Comparison of ENCODE assay signal across 8 cellular contexts in genomic region chr17:28811594-28812135, GRCh38. TPM values are rescaled to one million over a fixed set of nuclear protein-coding genes. Genes with fewer than 3 reads are reported as not detected.
DNase-seq lines count a peak whose midpoint lies in the region; ATAC-seq lines count a peak whose summit lies in the region.

No MANE protein-coding gene starts in this region.

- DNase-seq in CD8-positive, alpha-beta memory T cell: no peak
- DNase-seq in H7 (no peak), RPMI8226 (peak; percentile 37), COR-L47 (lab: John Stamatoyannopoulos, UW) (no peak)
- DNase-seq in effector memory CD8-positive, alpha-beta T cell: no peak
- no peak for DNase-seq in activated CD4-positive, CD25-positive, alpha-beta regulatory T cell (lab: John Stamatoyannopoulos, UW)

- CTCF ChIA-PET in CD8-positive, alpha-beta memory T cell (lab: Charles Lee): interaction anchor here (0.6 to 2.0 kb wide), 6 partner anchors 12 to 138 kb away, joined by 3 to 10 read pairs (median 3); no protein-coding TSS in a partner anchor

- POLR2A ChIA-PET in CD8-positive, alpha-beta memory T cell (lab: Charles Lee): interaction anchor here (0.6 kb wide), 2 partner anchors 9 to 12 kb away, joined by 3 to 4 read pairs; no protein-coding TSS in a partner anchor

- peak overlapping the region; percentile 99 for H3K4me3 ChIP-seq in CD8-positive, alpha-beta memory T cell (ENCODE audit: low read length)
- H3K4me3 ChIP-seq in H7 (ENCODE audit: insufficient read depth, low read depth, low read length): peak overlapping the region; percentile 80
- H3K4me3 ChIP-seq in muscle layer of colon (ENCODE audit: low read depth in 1 of 2, low read length in 2 of 2): peak overlapping the region; percentile 68 to 84

- H3K9me3 Mint-ChIP-seq in CD8-positive, alpha-beta memory T cell: no peaks in the 10 kb centered on the region
- no peaks in the 10 kb centered on the region for H3K9me3 Mint-ChIP-seq in effector memory CD8-positive, alpha-beta T cell

- peak overlapping the region; percentile 90 for H3K27ac ChIP-seq in CD8-positive, alpha-beta memory T cell (ENCODE audit: low read depth, low read length)
- peak overlapping the region; percentile 83 for H3K27ac ChIP-seq in muscle layer of colon (ENCODE audit: low read depth, low read length)

- H3K9me3 ChIP-seq in CD8-positive, alpha-beta memory T cell (ENCODE audit: low read length): no peaks in the 10 kb centered on the region
- no peaks in the 10 kb centered on the region for H3K9me3 ChIP-seq in muscle layer of colon (ENCODE audit: low read length)

- H3K4me1 Mint-ChIP-seq in CD8-positive, alpha-beta memory T cell: peaks cover 19 to 48% (median 34%) of the 10 kb centered on the region in 3 donors
- peaks cover 2 to 17% of the 10 kb centered on the region in 2 donors for H3K4me1 Mint-ChIP-seq in effector memory CD8-positive, alpha-beta T cell (ENCODE audit: low read depth in 2 of 2)

- no peak for ATAC-seq in effector memory CD8-positive, alpha-beta T cell (replicated peaks)
- no peak for ATAC-seq in HG02798 (IDR thresholded peaks at IDR 0.05; ENCODE audit: poor library complexity, unreplicated experiment)

- H3K27me3 Mint-ChIP-seq in CD8-positive, alpha-beta memory T cell: no peaks in the 10 kb centered on the region
- H3K27me3 Mint-ChIP-seq in effector memory CD8-positive, alpha-beta T cell: no peaks in the 10 kb centered on the region

- H3K36me3 ChIP-seq in CD8-positive, alpha-beta memory T cell (ENCODE audit: insufficient read depth, low read length): no peaks in the 10 kb centered on the region
- no peaks in the 10 kb centered on the region for H3K36me3 ChIP-seq in H7 (replicated peaks; ENCODE audit: control insufficient read depth, insufficient read depth, low read length)
- H3K36me3 ChIP-seq in muscle layer of colon (ENCODE audit: insufficient read depth, low read length): no peaks in the 10 kb centered on the region

- peaks cover 0 to 22% (median 0%) of the 10 kb centered on the region in 3 donors for H3K36me3 Mint-ChIP-seq in CD8-positive, alpha-beta memory T cell
- H3K36me3 Mint-ChIP-seq in effector memory CD8-positive, alpha-beta T cell (ENCODE audit: insufficient read depth): peaks cover 10% of the 10 kb centered on the region

- peak overlapping the region; percentile 87 to 98 (median 93) for H3K4me3 Mint-ChIP-seq in CD8-positive, alpha-beta memory T cell
- H3K4me3 Mint-ChIP-seq in effector memory CD8-positive, alpha-beta T cell: peak overlapping the region; percentile 85 to 93

- peak overlapping the region; percentile 31 for H3K9ac ChIP-seq in muscle layer of colon (ENCODE audit: low read length)

- no peaks in the 10 kb centered on the region for H3K27me3 ChIP-seq in CD8-positive, alpha-beta memory T cell (ENCODE audit: insufficient read depth, low read length, poor library complexity, severe bottlenecking)
- no peaks in the 10 kb centered on the region for H3K27me3 ChIP-seq in H7 (ENCODE audit: control insufficient read depth, insufficient read depth, low read length)
- H3K27me3 ChIP-seq in muscle layer of colon (ENCODE audit: control insufficient read depth in 1 of 2, insufficient read depth in 2 of 2, low read length in 2 of 2): no peaks in the 10 kb centered on the region

- peak overlapping the region; percentile 44 to 98 (median 88) for H3K27ac Mint-ChIP-seq in CD8-positive, alpha-beta memory T cell
- H3K27ac Mint-ChIP-seq in effector memory CD8-positive, alpha-beta T cell: peak overlapping the region; percentile 93 to 95

- H3K4me1 ChIP-seq in CD8-positive, alpha-beta memory T cell (ENCODE audit: insufficient read depth, low read length): peaks cover 18% of the 10 kb centered on the region
- H3K4me1 ChIP-seq in muscle layer of colon (ENCODE audit: insufficient read depth, low read length): peaks cover 34% of the 10 kb centered on the region

RNA-seq across cellular contexts. Expression of gene FAM222B, which starts 30.9 kb away (rescaled TPM):
- total RNA-seq in CD8-positive, alpha-beta memory T cell: 10 to 100 TPM; 20.6 to 21.5 TPM
- 19.3 TPM for polyA plus RNA-seq in CD8-positive, alpha-beta memory T cell
- 32.4 and 46.7 TPM in 2 replicates for total RNA-seq in H7 (2014; rRNA removed; shearing (Covaris generic))

RNA-seq across cellular contexts. Expression of gene ERAL1, which starts 43.2 kb away (rescaled TPM):
- 10 to 100 TPM; 84.1 to 86.2 TPM for total RNA-seq in CD8-positive, alpha-beta memory T cell
- 44.7 TPM for polyA plus RNA-seq in CD8-positive, alpha-beta memory T cell
- total RNA-seq in H7 (2014; rRNA removed; shearing (Covaris generic)): 63.7 and 71.9 TPM in 2 replicates
